Comparison of ENCODE assay signal across 16 cellular contexts in the genomic region with DNA sequence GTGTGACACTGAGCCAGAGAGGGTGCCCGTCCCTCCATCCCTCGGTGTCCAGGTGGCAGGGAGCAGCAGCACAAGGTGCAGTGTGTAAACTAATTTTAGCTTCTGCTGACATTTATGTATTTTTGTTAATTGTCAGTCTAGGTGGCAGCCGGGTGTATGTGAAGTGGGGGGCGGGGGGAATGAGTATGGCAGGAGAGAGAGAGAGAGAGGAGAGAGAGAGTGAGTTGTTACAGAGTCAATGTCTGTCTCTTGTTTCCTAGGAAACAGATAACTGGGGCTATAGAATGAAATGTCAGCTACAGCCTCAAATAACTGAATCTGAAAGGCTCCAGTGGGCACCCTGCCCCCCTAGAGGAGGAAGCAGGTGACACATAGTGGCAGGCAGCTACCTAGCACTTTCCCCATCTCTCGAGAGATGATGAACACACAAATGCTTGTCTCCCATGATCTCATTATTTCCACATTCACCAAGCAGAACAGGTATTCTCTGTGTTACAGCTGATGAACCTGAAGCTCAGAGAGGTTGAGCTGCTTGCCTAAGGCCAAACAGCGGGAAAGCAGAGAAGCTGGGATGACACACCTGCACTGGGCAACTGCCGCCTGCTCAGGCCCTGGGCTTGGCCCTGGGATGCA. TPM values are rescaled to one million over a fixed set of nuclear protein-coding genes. Genes with fewer than 3 reads are reported as not detected.
A peak's percentile ranks its signal among the peaks of the same experiment; 100 is the strongest.
DNase-seq lines count a peak whose midpoint lies in the region; ATAC-seq, FAIRE-seq and TF ChIP-seq lines count a peak whose summit lies in the region.
"Had no signal": no experiment of that assay in that cellular context is flagged by ENCODE, and none has a peak within 500 bp of the region (broad histone marks: within the 10 kb centered on the region; RNA-seq: fewer than 3 reads in every experiment).

No MANE protein-coding gene starts in this region.

- H3K27ac ChIP-seq in GM23338 (ENCODE audit: low read depth) (no peak overlapping the region), caudate nucleus (ENCODE audit: low read depth, low read length) (peak overlapping the region; percentile 37), pancreas (no peak overlapping the region), PC-3 (ENCODE audit: low read length) (no peak overlapping the region)
- H3K27ac ChIP-seq: neutrophil, tibial artery had no signal

- no peak overlapping the region for H3K4me3 Mint-ChIP-seq in GM23338
- H3K4me3 Mint-ChIP-seq in glutamatergic neuron (ENCODE audit: unreplicated experiment): no peak overlapping the region
- no peak overlapping the region for H3K4me3 Mint-ChIP-seq in HFFc6
- H3K4me3 Mint-ChIP-seq: activated CD8-positive, alpha-beta T cell treated with anti-CD3 and anti-CD28 coated beads, Interleukin-2, amount 10 ng/mL, durations not matched to agents 7 days and 5 days; activated T-helper 17 cell treated with anti-CD3 and anti-CD28 coated beads, Interleukin-2, amount 50 U/mL, for 72 hours had no signal

- H2AFZ ChIP-seq in GM23338 (no peak overlapping the region), PC-3 (ENCODE audit: low read length) (no peak overlapping the region)

- intact Hi-C loops in pancreas (cut with DNase I): no loop called here
- intact Hi-C loops in left cardiac atrium (cut with DNase I): no loop called here
- intact Hi-C loops in PC-3 (cut with micrococcal nuclease): no loop called here

- no peaks in the 10 kb centered on the region for H3K9me3 ChIP-seq in pancreas
- H3K9me3 ChIP-seq in PC-3 (ENCODE audit: low read length): no peaks in the 10 kb centered on the region
- H3K9me3 ChIP-seq: MG63, neutrophil, tibial artery had no signal

- H3K4me1 Mint-ChIP-seq in GM23338 (peaks cover 2% of the 10 kb centered on the region; the same call in 2 of the 3 replicates), glutamatergic neuron (ENCODE audit: low read depth, unreplicated experiment) (no peaks in the 10 kb centered on the region), HFFc6 (ENCODE audit: low read depth) (no peaks in the 10 kb centered on the region)
- H3K4me1 Mint-ChIP-seq: activated T-helper 17 cell treated with anti-CD3 and anti-CD28 coated beads, Interleukin-2, amount 50 U/mL, for 72 hours had no signal

- H3K27me3 ChIP-seq in GM23338 (ENCODE audit: insufficient read depth): peaks cover 2% of the 10 kb centered on the region; the same call in 1 of the 2 replicates
- no peaks in the 10 kb centered on the region for H3K27me3 ChIP-seq in pancreas
- peaks cover 22% of the 10 kb centered on the region for H3K27me3 ChIP-seq in PC-3 (ENCODE audit: low read length)
- H3K27me3 ChIP-seq: MG63, neutrophil had no signal

- no peak overlapping the region for H3K9ac ChIP-seq in PC-3 (ENCODE audit: low read length)

- no peaks in the 10 kb centered on the region for H3K9me3 Mint-ChIP-seq in GM23338
- H3K9me3 Mint-ChIP-seq in glutamatergic neuron (ENCODE audit: unreplicated experiment): peaks cover 5% of the 10 kb centered on the region
- no peaks in the 10 kb centered on the region for H3K9me3 Mint-ChIP-seq in HFFc6
- H3K9me3 Mint-ChIP-seq: activated T-helper 17 cell treated with anti-CD3 and anti-CD28 coated beads, Interleukin-2, amount 50 U/mL, for 72 hours had no signal

- no peak overlapping the region for H3K4me2 ChIP-seq in GM23338
- no peak overlapping the region for H3K4me2 ChIP-seq in PC-3 (ENCODE audit: low read length)

- TF ChIP-seq CTCF in GM23338 (conservative IDR thresholded peaks at IDR 0.05; ENCODE audit: low read depth in 2 of 2) (no peak), pancreas (IDR thresholded peaks at IDR 0.05) (no peak), glutamatergic neuron (IDR thresholded peaks at IDR 0.05; ENCODE audit: partially characterized antibody, unreplicated experiment) (no peak), PC-3 (conservative IDR thresholded peaks at IDR 0.05; ENCODE audit: low read depth, low read length) (no peak), HFFc6 (IDR thresholded peaks at IDR 0.05) (no peak)

- no peak overlapping the region for H3K4me3 ChIP-seq in GM23338
- no peak overlapping the region for H3K4me3 ChIP-seq in pancreas
- H3K4me3 ChIP-seq in PC-3 (ENCODE audit: low read length): no peak overlapping the region
- H3K4me3 ChIP-seq: MG63, tibial artery had no signal

- DNase-seq in GM23338 (ENCODE audit: low spot score): peak; percentile 11
- DNase-seq in NCI-H146 (lab: John Stamatoyannopoulos, UW): peak; percentile 51
- DNase-seq in caudate nucleus (lab: John Stamatoyannopoulos, UW): peak in 21 of 61 donors; percentile 6 to 63 (median 24)
- peak in 1 of 6 donors; percentile 13 for DNase-seq in pancreas
- no peak for DNase-seq in glutamatergic neuron
- no peak for DNase-seq in left cardiac atrium
- no peak for DNase-seq in PC-3
- DNase-seq in HFFc6: no peak
- DNase-seq: activated CD8-positive, alpha-beta T cell treated with anti-CD3 and anti-CD28 coated beads, Interleukin-2, amount 10 ng/mL, durations not matched to agents 7 days and 5 days; DND-41; MG63; tibial artery had no signal

- no peaks in the 10 kb centered on the region for H3F3A ChIP-seq in GM23338 (replicated peaks; ENCODE audit: low read depth)
- no peaks in the 10 kb centered on the region for H3F3A ChIP-seq in PC-3 (ENCODE audit: low read length, unreplicated experiment)

- H3K27me3 Mint-ChIP-seq in GM23338 (ENCODE audit: insufficient read depth, low read depth, poor library complexity): peaks cover 10% of the 10 kb centered on the region
- no peaks in the 10 kb centered on the region for H3K27me3 Mint-ChIP-seq in glutamatergic neuron (ENCODE audit: unreplicated experiment)
- peaks cover 12% of the 10 kb centered on the region for H3K27me3 Mint-ChIP-seq in HFFc6 (ENCODE audit: insufficient read depth)

- WGBS in pancreas, 2 donors: 67 to 69% methylated on average over 7 of the region's 7 CpGs

- ATAC-seq in GM23338 (no peak; the same call in 2 of the 3 replicates), pancreas (peak in 3 of 4 donors; percentile 25 to 81 (median 77)), left cardiac atrium (no peak), PC-3 (no peak)
- ATAC-seq: activated CD8-positive, alpha-beta T cell treated with anti-CD3 and anti-CD28 coated beads, Interleukin-2, amount 10 ng/mL, durations not matched to agents 7 days and 5 days; activated T-helper 17 cell treated with anti-CD3 and anti-CD28 coated beads, Interleukin-2, amount 50 U/mL, for 72 hours; sciatic nerve had no signal

- H3K27ac Mint-ChIP-seq in GM23338 (no peak overlapping the region), glutamatergic neuron (ENCODE audit: unreplicated experiment) (no peak overlapping the region), HFFc6 (no peak overlapping the region)
- H3K27ac Mint-ChIP-seq: activated CD8-positive, alpha-beta T cell treated with anti-CD3 and anti-CD28 coated beads, Interleukin-2, amount 10 ng/mL, durations not matched to agents 7 days and 5 days; activated T-helper 17 cell treated with anti-CD3 and anti-CD28 coated beads, Interleukin-2, amount 50 U/mL, for 72 hours had no signal

- no peaks in the 10 kb centered on the region for H3K36me3 Mint-ChIP-seq in GM23338 (ENCODE audit: low read depth)
- no peaks in the 10 kb centered on the region for H3K36me3 Mint-ChIP-seq in glutamatergic neuron (ENCODE audit: unreplicated experiment)
- no peaks in the 10 kb centered on the region for H3K36me3 Mint-ChIP-seq in HFFc6 (ENCODE audit: low read depth)

- CTCF ChIA-PET in PC-3 (lab: Charles Lee): no interaction called here

- H4K20me1 ChIP-seq in GM23338 (replicated peaks; ENCODE audit: insufficient read depth): no peaks in the 10 kb centered on the region
- H4K20me1 ChIP-seq in PC-3 (ENCODE audit: low read length): no peaks in the 10 kb centered on the region

- POLR2A ChIA-PET in PC-3 (lab: Charles Lee; ENCODE audit: unreplicated experiment): interaction anchor here (0.6 kb wide), 1 partner anchor 33 kb away, joined by 3 read pairs; no protein-coding TSS in a partner anchor

- H3K9me2 ChIP-seq in GM23338 (ENCODE audit: insufficient read depth): 0 out of 2 replicates have a peak, but pooled peaks cover 3% of the 10 kb centered on the region
- no peaks in the 10 kb centered on the region for H3K9me2 ChIP-seq in PC-3 (replicated peaks; ENCODE audit: low read length)

- peaks cover under 1% of the 10 kb centered on the region; the same call in 1 of the 2 replicates for H3K4me1 ChIP-seq in GM23338 (ENCODE audit: insufficient read depth)
- H3K4me1 ChIP-seq in pancreas: no peaks in the 10 kb centered on the region
- H3K4me1 ChIP-seq in PC-3 (ENCODE audit: insufficient read depth, low read length): no peaks in the 10 kb centered on the region
- H3K4me1 ChIP-seq: tibial artery had no signal

- H3K79me2 ChIP-seq in GM23338 (replicated peaks; ENCODE audit: insufficient read depth) (no peaks in the 10 kb centered on the region), PC-3 (ENCODE audit: low read length) (no peaks in the 10 kb centered on the region)

- BruUV-seq in PC-3 (replicated peaks; lab: Mats Ljungman, UMichigan): no TSS peak

- no peak for FAIRE-seq in pancreas (lab: Jason Lieb, UNC)
- FAIRE-seq: HTR-8/SVneo had no signal

- H3K36me3 ChIP-seq in GM23338 (ENCODE audit: insufficient read depth): no peaks in the 10 kb centered on the region
- H3K36me3 ChIP-seq in pancreas: no peaks in the 10 kb centered on the region
- H3K36me3 ChIP-seq in PC-3 (ENCODE audit: low read depth, low read length): no peaks in the 10 kb centered on the region
- H3K36me3 ChIP-seq: MG63, neutrophil, tibial artery had no signal

RNA-seq across cellular contexts. Expression of gene RASGRF1, which starts 24.7 kb away (rescaled TPM):
- total RNA-seq in GM23338 (2014; rRNA removed; shearing (Covaris generic)): 0.24 and 0.39 TPM in 2 replicates
- polyA plus RNA-seq in GM23338 (2016; fragmentation: Nextera tagmentation; extraction: Ambion mirVana): 0.03 and 0.05 TPM in 2 replicates
- 1 to 10 TPM in 3 of 6 donors, under 1 TPM in 3; 0.35 to 2.9 (median 1.6) TPM for total RNA-seq in pancreas
- 1 to 10 TPM; 1.8 to 8.4 TPM for polyA plus RNA-seq in pancreas
- total RNA-seq in glutamatergic neuron (ENCODE audit: unreplicated experiment): 0.32 TPM
- not detected for total RNA-seq in left cardiac atrium
- total RNA-seq in PC-3 (2014; rRNA removed): not detected in 2 replicates
- under 1 TPM; 0.09 to 0.31 (median 0.18) TPM for total RNA-seq in HFFc6 (2021; fragmentation: NEBNext Ultra II Directional; extraction: Animal tissue kit (Norgen Biotek cat#: 25700))
- total RNA-seq: activated CD8-positive, alpha-beta T cell treated with anti-CD3 and anti-CD28 coated beads, Interleukin-2, amount 10 ng/mL, durations not matched to agents 7 days and 5 days; activated T-helper 17 cell treated with anti-CD3 and anti-CD28 coated beads, Interleukin-2, amount 50 U/mL, for 72 hours had no signal

Comparison
In these comparisons a context has a peak if more than half of its experiments do, and no peak if none do; other contexts are left out.
1. ATAC-seq: peak in pancreas (3 of 4); none in GM23338 (single experiment), left cardiac atrium (0 of 2) and PC-3 (single experiment).
2. DNase-seq: peak in GM23338 (single experiment) and NCI-H146 (single experiment); none in glutamatergic neuron (single experiment), left cardiac atrium (single experiment), PC-3 (single experiment) and HFFc6 (single experiment).